17 cellular contexts compared by ENCODE assay signal in the genomic region with DNA sequence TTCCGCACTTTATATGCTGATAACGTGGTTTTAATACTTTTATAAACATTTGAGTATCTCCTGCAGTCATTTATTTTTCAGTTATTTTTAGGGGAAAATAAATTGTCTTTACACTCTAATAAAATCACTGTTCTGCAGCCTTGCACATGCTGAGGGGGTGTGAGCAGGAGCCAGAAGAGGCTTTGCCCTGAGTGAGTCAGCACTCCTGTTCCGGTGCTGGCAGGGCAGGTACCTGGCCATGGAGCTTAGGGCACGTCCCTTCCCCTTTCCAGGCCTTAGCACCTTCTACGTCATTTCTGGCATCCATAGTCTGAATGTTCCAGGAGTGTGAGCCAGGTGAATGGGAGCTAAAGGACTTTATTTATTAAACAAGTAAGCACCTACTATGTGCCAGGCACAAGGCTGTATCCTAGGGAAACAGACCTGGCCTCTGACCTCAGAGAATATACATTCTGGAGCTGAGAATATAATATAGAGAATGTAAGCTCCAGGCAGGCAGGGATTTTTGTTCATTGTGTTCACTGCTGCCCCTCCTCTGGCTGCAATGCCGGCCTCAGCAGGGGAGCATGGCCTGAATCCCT.
DNase-seq lines count a peak whose midpoint lies in the region; ATAC-seq and TF ChIP-seq lines count a peak whose summit lies in the region.
"Had no signal": no experiment of that assay in that cellular context is flagged by ENCODE, and none has a peak within 500 bp of the region (broad histone marks: within the 10 kb centered on the region; RNA-seq: fewer than 3 reads in every experiment).

No MANE protein-coding gene starts in this region.

- H3K4me3 Mint-ChIP-seq in osteocyte (ENCODE audit: unreplicated experiment), result no peak overlapping the region
- H3K4me3 Mint-ChIP-seq: IgD-negative memory B cell; naive thymus-derived CD8-positive, alpha-beta T cell; T-helper 2 cell treated with Interferon-gamma antibody and Interleukin-4, amounts not matched to agents 5 μg/mL and 100 μg/mL, for 36 hours; WTC11 had no signal

- H3K9me3 Mint-ChIP-seq in osteocyte (ENCODE audit: unreplicated experiment), result no peaks in the 10 kb centered on the region
- H3K9me3 Mint-ChIP-seq: T-helper 2 cell treated with Interferon-gamma antibody and Interleukin-4, amounts not matched to agents 5 μg/mL and 100 μg/mL, for 36 hours; WTC11 had no signal

- DNase-seq in Daoy (ENCODE audit: low read depth) (peak; percentile 57), M059J (ENCODE audit: low read depth) (peak; percentile 52), osteocyte (ENCODE audit: extremely low spot score, unreplicated experiment) (peak; percentile 25), RPMI8226 (no peak), NCI-H1694 (lab: John Stamatoyannopoulos, UW) (no peak), retina (no peak)
- DNase-seq: heart left ventricle, MV-4-11, NCI-H2029 treated with DMSO at 0.1 percent for 48 hours, NCI-H524, psoas muscle had no signal

- H3K36me3 Mint-ChIP-seq in osteocyte (ENCODE audit: unreplicated experiment), result no peaks in the 10 kb centered on the region
- H3K36me3 Mint-ChIP-seq: naive thymus-derived CD8-positive, alpha-beta T cell; WTC11 had no signal

- no peaks in the 10 kb centered on the region for H3K27me3 Mint-ChIP-seq in osteocyte (ENCODE audit: unreplicated experiment)

- ATAC-seq in esophagus mucosa (peak; percentile 87), GM19395 (IDR thresholded peaks at IDR 0.05; ENCODE audit: unreplicated experiment) (no peak)
- ATAC-seq: heart left ventricle; naive thymus-derived CD8-positive, alpha-beta T cell; WTC11 had no signal

- no peak overlapping the region for H3K27ac Mint-ChIP-seq in osteocyte (ENCODE audit: unreplicated experiment)
- H3K27ac Mint-ChIP-seq: IgD-negative memory B cell; naive thymus-derived CD8-positive, alpha-beta T cell; T-helper 2 cell treated with Interferon-gamma antibody and Interleukin-4, amounts not matched to agents 5 μg/mL and 100 μg/mL, for 36 hours; WTC11 had no signal

- no peak for TF ChIP-seq CTCF in osteocyte (IDR thresholded peaks at IDR 0.05)

- peaks cover 8% of the 10 kb centered on the region for H3K4me1 Mint-ChIP-seq in osteocyte (ENCODE audit: unreplicated experiment)
- H3K4me1 Mint-ChIP-seq: WTC11 had no signal

Comparison
In these comparisons a context has a peak if more than half of its experiments do, and no peak if none do; other contexts are left out.
1. DNase-seq: peak in Daoy (single experiment), M059J (single experiment) and osteocyte (single experiment); none in RPMI8226 (single experiment), NCI-H1694 (single experiment) and retina (single experiment).